Comparison of ENCODE assay signal across 22 cellular contexts in genomic region chr10:50575477-50576244, GRCh38. TPM values are rescaled to one million over a fixed set of nuclear protein-coding genes. Genes with fewer than 3 reads are reported as not detected.
DNase-seq lines count a peak whose midpoint lies in the region; ATAC-seq and TF ChIP-seq lines count a peak whose summit lies in the region.
"Had no signal": no experiment of that assay in that cellular context is flagged by ENCODE, and none has a peak within 500 bp of the region (broad histone marks: within the 10 kb centered on the region; RNA-seq: fewer than 3 reads in every experiment).

No MANE protein-coding gene starts in this region.

- peak overlapping the region; percentile 15 for H3K4me3 Mint-ChIP-seq in activated naive CD4-positive, alpha-beta T cell treated with anti-CD3 and anti-CD28 coated beads, Interleukin-2, amount 50 U/mL, for 24 hours

- no peaks in the 10 kb centered on the region for H3K27me3 ChIP-seq in body of pancreas
- H3K27me3 ChIP-seq: cardiac muscle cell, esophagus squamous epithelium, Peyer's patch had no signal

- peaks cover 85% of the 10 kb centered on the region for H3K4me1 Mint-ChIP-seq in activated naive CD4-positive, alpha-beta T cell treated with anti-CD3 and anti-CD28 coated beads, Interleukin-2, amount 50 U/mL, for 24 hours

- no peaks in the 10 kb centered on the region for H3K9me3 Mint-ChIP-seq in activated naive CD4-positive, alpha-beta T cell treated with anti-CD3 and anti-CD28 coated beads, Interleukin-2, amount 50 U/mL, for 24 hours
- H3K9me3 Mint-ChIP-seq: activated T-helper 2 cell treated with anti-CD3 and anti-CD28 coated beads, Interferon-gamma antibody, Interleukin-2, Interleukin-4, amounts not matched to agents 10 μg/mL and 5 μg/mL and 100 μg/mL, durations not matched to agents 14 hours and 24 hours and 36 hours; naive B cell had no signal

- H3K36me3 ChIP-seq in body of pancreas (replicated peaks in 1 of 2; ENCODE audit: insufficient read depth in 1 of 2, low read depth in 2 of 2) = no peaks in the 10 kb centered on the region
- H3K36me3 ChIP-seq: cardiac muscle cell, esophagus squamous epithelium, Peyer's patch had no signal

- peaks cover 3% of the 10 kb centered on the region for H3K36me3 Mint-ChIP-seq in activated naive CD4-positive, alpha-beta T cell treated with anti-CD3 and anti-CD28 coated beads, Interleukin-2, amount 50 U/mL, for 24 hours

- TF ChIP-seq POLR2A in body of pancreas (IDR thresholded peaks at IDR 0.05) = no peak

- H3K27me3 Mint-ChIP-seq in activated naive CD4-positive, alpha-beta T cell treated with anti-CD3 and anti-CD28 coated beads, Interleukin-2, amount 50 U/mL, for 24 hours = no peaks in the 10 kb centered on the region
- H3K27me3 Mint-ChIP-seq: naive B cell had no signal

- WGBS in body of pancreas, 2 donors = 78 to 84% methylated on average over 5 of the region's 5 CpGs

- peaks cover 66% of the 10 kb centered on the region for H3K4me1 ChIP-seq in body of pancreas

- no peak for ATAC-seq in body of pancreas

- no peak overlapping the region for H3K4me3 ChIP-seq in body of pancreas
- H3K4me3 ChIP-seq: cardiac muscle cell, esophagus squamous epithelium, lung, Peyer's patch had no signal

- intact Hi-C loops in body of pancreas (cut with DNase I) = no loop called here

- DNase-seq in activated naive CD4-positive, alpha-beta T cell treated with Interleukin-2 at 50 U/mL for 16 hours = no peak
- DNase-seq in fibroblast of peridontal ligament (ENCODE audit: extremely low read depth) (peak; percentile 31), substantia nigra (lab: John Stamatoyannopoulos, UW) (no peak), DMS79 treated with DMSO at 0.1 percent for 48 hours (lab: John Stamatoyannopoulos, UW) (no peak), NCI-H345 (lab: John Stamatoyannopoulos, UW) (no peak), body of pancreas (no peak)
- DNase-seq: activated CD4-positive, alpha-beta T cell treated with anti-CD3 and anti-CD28 coated beads for 1 hour; DMS53; effector CD4-positive, alpha-beta T cell; esophagus squamous epithelium; naive B cell; NCI-H187; NCI-H2227 treated with DMSO at 0.1 percent for 48 hours; Peyer's patch; small intestine; stimulated activated CD4-positive, alpha-beta T cell treated with anti-CD3 and anti-CD28 coated beads, Interleukin-2, amount 100 ng/mL, for 48 hours had no signal

- no peak overlapping the region for H3K27ac Mint-ChIP-seq in activated naive CD4-positive, alpha-beta T cell treated with anti-CD3 and anti-CD28 coated beads, Interleukin-2, amount 50 U/mL, for 24 hours
- H3K27ac Mint-ChIP-seq: activated T-helper 2 cell treated with anti-CD3 and anti-CD28 coated beads, Interferon-gamma antibody, Interleukin-2, Interleukin-4, amounts not matched to agents 10 μg/mL and 5 μg/mL and 100 μg/mL, durations not matched to agents 14 hours and 24 hours and 36 hours had no signal

- H3K9me3 ChIP-seq in body of pancreas = no peaks in the 10 kb centered on the region
- H3K9me3 ChIP-seq: esophagus squamous epithelium, Peyer's patch had no signal

- TF ChIP-seq CTCF in VCaP (conservative IDR thresholded peaks at IDR 0.05) (no peak), body of pancreas (IDR thresholded peaks at IDR 0.05) (no peak)

- H3K27ac ChIP-seq in VCaP = peak overlapping the region; percentile 100; the same call in 1 of the 2 replicates
- peak overlapping the region; percentile 72 for H3K27ac ChIP-seq in substantia nigra (ENCODE audit: low read depth, low read length, poor library complexity, severe bottlenecking)
- peak overlapping the region in 2 of 4 donors; percentile 39 to 88 for H3K27ac ChIP-seq in body of pancreas
- H3K27ac ChIP-seq: C4-2B, esophagus squamous epithelium, Peyer's patch had no signal

RNA-seq across cellular contexts. Expression of gene SGMS1, which starts 48.1 kb away (rescaled TPM):
- 10 to 100 TPM; 46.2 to 68.9 TPM for total RNA-seq in body of pancreas
